1 cellular context compared by ENCODE assay signal in genomic region chr9:69131682-69132081, GRCh38.
TF ChIP-seq lines count a peak whose summit lies in the region.

No MANE protein-coding gene starts in this region.

TF ChIP-seq in HepG2, 621 proteins besides CTCF, POLR2A, EP300 and RAD21 (continued from another document and continues in another):
- TF ChIP-seq LRRFIP1 (CRISPR knock-in tag; conservative IDR thresholded peaks at IDR 0.05) (no peak), HOXA3 (CRISPR knock-in tag; IDR thresholded peaks at IDR 0.05) (no peak; the same call in 1 of the 2 replicates), POLR2G (IDR thresholded peaks at IDR 0.05; ENCODE audit: low read depth, low read length) (no peak), GTF3A (CRISPR knock-in tag; conservative IDR thresholded peaks at IDR 0.05) (no peak), MZF1 (CRISPR knock-in tag; IDR thresholded peaks at IDR 0.05; ENCODE audit: borderline replicate concordance) (no peak), ZNF546 (CRISPR knock-in tag; conservative IDR thresholded peaks at IDR 0.05) (no peak), SP1 (IDR thresholded peaks at IDR 0.05) (no peak), SP1 (CRISPR knock-in tag; IDR thresholded peaks at IDR 0.05) (no peak), CHD4 (IDR thresholded peaks at IDR 0.05; ENCODE audit: borderline replicate concordance, low read length) (no peak), KLF15 (CRISPR knock-in tag; IDR thresholded peaks at IDR 0.05; ENCODE audit: borderline replicate concordance) (no peak), DBP (CRISPR knock-in tag; IDR thresholded peaks at IDR 0.05; ENCODE audit: not compliant biosample characterization) (no peak), MLLT10 (CRISPR knock-in tag; IDR thresholded peaks at IDR 0.05) (no peak), E2F2 (CRISPR knock-in tag; IDR thresholded peaks at IDR 0.05; ENCODE audit: borderline replicate concordance) (no peak), PRDM15 (CRISPR knock-in tag; IDR thresholded peaks at IDR 0.05) (no peak), TARDBP (CRISPR knock-in tag; IDR thresholded peaks at IDR 0.05) (no peak; the same call in 1 of the 2 replicates), ZKSCAN1 (IDR thresholded peaks at IDR 0.05; ENCODE audit: low read length) (no peak), FOXO4 (CRISPR knock-in tag; conservative IDR thresholded peaks at IDR 0.05) (no peak), ZNF776 (CRISPR knock-in tag; IDR thresholded peaks at IDR 0.05) (no peak), ZBTB37 (CRISPR knock-in tag; IDR thresholded peaks at IDR 0.05) (no peak), IRF2 (CRISPR knock-in tag; IDR thresholded peaks at IDR 0.05) (no peak), FOXP4 (CRISPR knock-in tag; IDR thresholded peaks at IDR 0.05) (peak; percentile 32; the same call in 1 of the 2 replicates), ZSCAN30 (CRISPR knock-in tag; IDR thresholded peaks at IDR 0.05) (no peak), KLF13 (CRISPR knock-in tag; IDR thresholded peaks at IDR 0.05) (no peak), NFATC3 (CRISPR knock-in tag; IDR thresholded peaks at IDR 0.05) (no peak), ZSCAN25 (CRISPR knock-in tag; IDR thresholded peaks at IDR 0.05) (no peak), HHEX (CRISPR knock-in tag; IDR thresholded peaks at IDR 0.05) (no peak), ZNF740 (CRISPR knock-in tag; IDR thresholded peaks at IDR 0.05) (no peak), GMEB1 (CRISPR knock-in tag; IDR thresholded peaks at IDR 0.05; ENCODE audit: borderline replicate concordance) (no peak), SSRP1 (CRISPR knock-in tag; IDR thresholded peaks at IDR 0.05) (no peak), HCFC1 (IDR thresholded peaks at IDR 0.05; ENCODE audit: low read depth, low read length) (no peak), SP140L (CRISPR knock-in tag; IDR thresholded peaks at IDR 0.05; ENCODE audit: borderline replicate concordance) (no peak), YY1 (IDR thresholded peaks at IDR 0.05; ENCODE audit: insufficient read depth, insufficient replicate concordance, low read depth, low read length) (no peak), ZNF777 (CRISPR knock-in tag; IDR thresholded peaks at IDR 0.05) (no peak), ZBTB39 (CRISPR knock-in tag; IDR thresholded peaks at IDR 0.05) (no peak), SMAD1 (CRISPR knock-in tag; IDR thresholded peaks at IDR 0.05; ENCODE audit: borderline replicate concordance, low read depth) (no peak), E2F5 (CRISPR knock-in tag; conservative IDR thresholded peaks at IDR 0.05) (no peak), ZNF772 (CRISPR knock-in tag; IDR thresholded peaks at IDR 0.05) (no peak), ZNF570 (CRISPR knock-in tag; IDR thresholded peaks at IDR 0.05; ENCODE audit: borderline replicate concordance) (no peak), CSRNP1 (CRISPR knock-in tag; IDR thresholded peaks at IDR 0.05) (no peak), ATF3 (CRISPR knock-in tag; IDR thresholded peaks at IDR 0.05) (no peak), REPIN1 (CRISPR knock-in tag; IDR thresholded peaks at IDR 0.05; ENCODE audit: borderline replicate concordance, low read depth) (0 out of 2 replicates have a peak, but pooled peaks have one; percentile 3), ELF3 (CRISPR knock-in tag; IDR thresholded peaks at IDR 0.05) (no peak)
